ENCODE assay signal across 12 cellular contexts in genomic region chr2:102050854-102051391, GRCh38. TPM values are rescaled to one million over a fixed set of nuclear protein-coding genes. Genes with fewer than 3 reads are reported as not detected.
DNase-seq lines count a peak whose midpoint lies in the region; ATAC-seq and TF ChIP-seq lines count a peak whose summit lies in the region.
"Had no signal": no experiment of that assay in that cellular context is flagged by ENCODE, and none has a peak within 500 bp of the region (broad histone marks: within the 10 kb centered on the region; RNA-seq: fewer than 3 reads in every experiment).

No MANE protein-coding gene starts in this region.

- H3K9me3 ChIP-seq in left lung = no peaks in the 10 kb centered on the region
- no peaks in the 10 kb centered on the region for H3K9me3 ChIP-seq in stomach

- intact Hi-C loops in left lung (cut with DNase I) (no loop called here), stomach (cut with DNase I; ENCODE audit: low total_unique reads) (no loop called here)

- H3K27ac ChIP-seq in left lung (peak overlapping the region; percentile 47 to 83), stomach (peak overlapping the region; percentile 59 to 85 (median 84))

- peak; percentile 43 for TF ChIP-seq EP300 in stomach (IDR thresholded peaks at IDR 0.05)

- H3K36me3 ChIP-seq in left lung (peaks cover 0 to 18% of the 10 kb centered on the region in 2 donors), stomach (no peaks in the 10 kb centered on the region)

- TF ChIP-seq CTCF in left lung (IDR thresholded peaks at IDR 0.05) (no peak), stomach (IDR thresholded peaks at IDR 0.05) (no peak)

- ATAC-seq in left lung (peak; percentile 34), HG03571 (IDR thresholded peaks at IDR 0.05; ENCODE audit: unreplicated experiment) (no peak)
- ATAC-seq: stimulated activated naive CD8-positive, alpha-beta T cell treated with anti-CD3 and anti-CD28 coated beads, Interleukin-15, Interleukin-2, amounts not matched to agents 100 U/mL and 50 U/mL, for 24 hours had no signal

- in situ Hi-C loops in KBM-7 (cut with MboI; ENCODE audit: low pct_unique_long_range_greater_than_20kb, low sequenced_read_pairs) = no loop called here

- H3K27me3 ChIP-seq in left lung (no peaks in the 10 kb centered on the region), stomach (no peaks in the 10 kb centered on the region)

- H3K4me1 ChIP-seq in left lung (peaks cover 37 to 68% of the 10 kb centered on the region in 2 donors), stomach (peaks cover 35 to 61% (median 50%) of the 10 kb centered on the region in 4 donors)

- 20 to 39% (median 28%) methylated on average over 7 of the region's 7 CpGs for WGBS in stomach, 5 donors

- peak; percentile 36 for DNase-seq in KBM-7
- peak; percentile 49 for DNase-seq in dedifferentiated amniotic fluid mesenchymal stem cell (ENCODE audit: extremely low spot score)
- DNase-seq in left lung = peak in 1 of 2 donors; percentile 77
- peak; percentile 66 for DNase-seq in stomach
- no peak for DNase-seq in effector CD4-positive, alpha-beta T cell
- DNase-seq in stimulated activated CD4-positive, alpha-beta T cell treated with anti-CD3 and anti-CD28 coated beads, Interleukin-2, amount 100 ng/mL, for 24 hours = no peak
- DNase-seq in DMS53 (lab: John Stamatoyannopoulos, UW) = no peak
- DNase-seq: NCI-H1436 treated with DMSO at 0.1 percent for 48 hours; stimulated activated naive CD8-positive, alpha-beta T cell treated with anti-CD3 and anti-CD28 coated beads, Interleukin-15, Interleukin-2, amounts not matched to agents 100 U/mL and 50 U/mL, for 24 hours had no signal

- no peak for TF ChIP-seq POLR2A in stomach (IDR thresholded peaks at IDR 0.05)

- no peak overlapping the region for H3K4me3 ChIP-seq in left lung
- H3K4me3 ChIP-seq in stomach = no peak overlapping the region

RNA-seq across cellular contexts. Expression of gene IL1R2, which starts 59.2 kb away (rescaled TPM):
- total RNA-seq in left lung (100 to 1,000 TPM in 1 of 2 donors, 1 to 10 TPM in 1; 4.9 to 195 TPM), stomach (10 to 100 TPM in 4 of 5 donors, 1 to 10 TPM in 1; 2.3 to 99.6 (median 30.7) TPM)
- polyA plus RNA-seq in stomach = 100 to 1,000 TPM in 1 of 3 donors, 10 to 100 TPM in 2; 11.9 to 111 (median 18.9) TPM
- total RNA-seq: T-helper 2 cell treated with Interferon-gamma antibody and Interleukin-4, amounts not matched to agents 100 ng/mL and 5 ng/mL, for 36 hours had no signal
- polyA plus RNA-seq: neural cell had no signal

Comparison
In these comparisons a context has a peak if more than half of its experiments do, and no peak if none do; other contexts are left out.
1. DNase-seq: peak in KBM-7 (single experiment), dedifferentiated amniotic fluid mesenchymal stem cell (single experiment) and stomach (single experiment); none in effector CD4-positive, alpha-beta T cell (single experiment), stimulated activated CD4-positive, alpha-beta T cell treated with anti-CD3 and anti-CD28 coated beads, Interleukin-2, amount 100 ng/mL, for 24 hours (0 of 2) and DMS53 (single experiment).